29 cellular contexts compared by ENCODE assay signal in genomic region chr4:55830048-55830447, GRCh38. TPM values are rescaled to one million over a fixed set of nuclear protein-coding genes. Genes with fewer than 3 reads are reported as not detected.
"Had no signal": no experiment of that assay in that cellular context is flagged by ENCODE, and none has a peak within 500 bp of the region (broad histone marks: within the 10 kb centered on the region; RNA-seq: fewer than 3 reads in every experiment).

No MANE protein-coding gene starts in this region.

- H3K9me3 Mint-ChIP-seq: stimulated activated effector memory CD8-positive, alpha-beta T cell treated with anti-CD3 and anti-CD28 coated beads, Interleukin-12 subunit alpha, Interleukin-12 subunit beta, amount 100 ng/mL, for 72 hours; stimulated activated naive B cell treated with anti-CD40 and anti-IgM and Interleukin-4, amounts not matched to agents 10 μg/mL and 1 μg/mL and 100 μg/mL, for 72 hours; stimulated activated naive CD8-positive, alpha-beta T cell treated with anti-CD3 and anti-CD28 coated beads, Interleukin-15, amount 100 ng/mL, for 72 hours; stimulated activated naive CD8-positive, alpha-beta T cell treated with anti-CD3 and anti-CD28 coated beads, Interleukin-15, Interleukin-2, amounts not matched to agents 100 ng/mL and 50 ng/mL, for 24 hours; type B pancreatic cell had no signal

- H3K27ac Mint-ChIP-seq: stimulated activated effector memory CD8-positive, alpha-beta T cell treated with anti-CD3 and anti-CD28 coated beads, Interleukin-12 subunit alpha, Interleukin-12 subunit beta, amount 100 ng/mL, for 72 hours; stimulated activated memory B cell treated with anti-CD40 and anti-IgM and Interleukin-4, amounts not matched to agents 10 μg/mL and 1 μg/mL and 100 μg/mL, for 72 hours; stimulated activated naive B cell treated with anti-CD40 and anti-IgM and Interleukin-4, amounts not matched to agents 10 μg/mL and 1 μg/mL and 100 μg/mL, for 72 hours; stimulated activated naive CD8-positive, alpha-beta T cell treated with anti-CD3 and anti-CD28 coated beads, Interleukin-15, Interleukin-2, amounts not matched to agents 100 ng/mL and 50 ng/mL, for 24 hours; type B pancreatic cell had no signal

- ATAC-seq: stimulated activated effector memory CD8-positive, alpha-beta T cell treated with anti-CD3 and anti-CD28 coated beads, Interleukin-12 subunit alpha, Interleukin-12 subunit beta, amount 100 ng/mL, for 72 hours; stimulated activated memory B cell treated with anti-CD40 and anti-IgM and Interleukin-4, amounts not matched to agents 10 μg/mL and 1 μg/mL and 100 μg/mL, for 72 hours; stimulated activated naive B cell treated with anti-CD40 and anti-IgM and Interleukin-4, amounts not matched to agents 10 μg/mL and 1 μg/mL and 100 μg/mL, for 72 hours; stimulated activated naive CD8-positive, alpha-beta T cell treated with anti-CD3 and anti-CD28 coated beads, Interleukin-15, amount 100 ng/mL, for 72 hours; stimulated activated naive CD8-positive, alpha-beta T cell treated with anti-CD3 and anti-CD28 coated beads, Interleukin-15, Interleukin-2, amounts not matched to agents 100 U/mL and 50 U/mL, for 24 hours; upper lobe of right lung had no signal

- H3K36me3 Mint-ChIP-seq: stimulated activated effector memory CD8-positive, alpha-beta T cell treated with anti-CD3 and anti-CD28 coated beads, Interleukin-12 subunit alpha, Interleukin-12 subunit beta, amount 100 ng/mL, for 72 hours; stimulated activated memory B cell treated with anti-CD40 and anti-IgM and Interleukin-4, amounts not matched to agents 10 μg/mL and 1 μg/mL and 100 μg/mL, for 72 hours; stimulated activated naive B cell treated with anti-CD40 and anti-IgM and Interleukin-4, amounts not matched to agents 10 μg/mL and 1 μg/mL and 100 μg/mL, for 72 hours; type B pancreatic cell had no signal

- H3K27me3 ChIP-seq: testis, thyroid gland, upper lobe of left lung, uterus, vagina had no signal

- H3K27ac ChIP-seq: stomach, suprapubic skin, testis, thoracic aorta, thyroid gland, tibial artery, tibial nerve, transverse colon, upper lobe of left lung, upper lobe of right lung, uterus, vagina had no signal

- DNase-seq: stimulated activated CD4-positive, alpha-beta T cell treated with anti-CD3 and anti-CD28 coated beads, Interleukin-2, amount 100 ng/mL, for 48 hours; stimulated activated CD4-positive, alpha-beta T cell treated with anti-CD3 and anti-CD28 coated beads, Interleukin-4, amount 100 ng/mL, for 1 hour; stimulated activated CD4-positive, alpha-beta T cell treated with anti-CD3 and anti-CD28 coated beads, Interleukin-4, amount 100 ng/mL, for 24 hours; stimulated activated CD4-positive, alpha-beta T cell treated with anti-CD3 and anti-CD28 coated beads, Interleukin-4, amount 100 ng/mL, for 4 hours; stimulated activated CD8-positive, alpha-beta memory T cell treated with anti-CD3 and anti-CD28 coated beads, Interleukin-4, amount 100 ng/mL, for 48 hours; stimulated activated naive B cell treated with anti-CD40 and anti-IgM and Interleukin-4, amounts not matched to agents 10 μg/mL and 1 μg/mL and 100 μg/mL, for 72 hours; stimulated activated naive CD4-positive, alpha-beta T cell; stimulated activated naive CD4-positive, alpha-beta T cell treated with Interleukin-2 at 50 U/mL for 16 hours; stimulated activated naive CD8-positive, alpha-beta T cell treated with anti-CD3 and anti-CD28 coated beads, Interleukin-15, amount 100 ng/mL, for 72 hours; stimulated activated naive CD8-positive, alpha-beta T cell treated with anti-CD3 and anti-CD28 coated beads, Interleukin-15, Interleukin-2, amounts not matched to agents 100 U/mL and 50 U/mL, for 24 hours; stomach; substantia nigra; testis; thyroid gland; tibial artery; transverse colon; trophoblast cell; upper lobe of left lung; upper lobe of right lung; uterus had no signal

- H3K9me3 ChIP-seq: stomach, suprapubic skin, testis, thoracic aorta, thyroid gland, tibial artery, tibial nerve, transverse colon, upper lobe of left lung, upper lobe of right lung, uterus, vagina had no signal

- H3K4me1 Mint-ChIP-seq: stimulated activated effector memory CD8-positive, alpha-beta T cell treated with anti-CD3 and anti-CD28 coated beads, Interleukin-12 subunit alpha, Interleukin-12 subunit beta, amount 100 ng/mL, for 72 hours; stimulated activated memory B cell treated with anti-CD40 and anti-IgM and Interleukin-4, amounts not matched to agents 10 μg/mL and 1 μg/mL and 100 μg/mL, for 72 hours; stimulated activated naive B cell treated with anti-CD40 and anti-IgM and Interleukin-4, amounts not matched to agents 10 μg/mL and 1 μg/mL and 100 μg/mL, for 72 hours; stimulated activated naive CD8-positive, alpha-beta T cell treated with anti-CD3 and anti-CD28 coated beads, Interleukin-15, amount 100 ng/mL, for 72 hours had no signal

- H3K4me3 ChIP-seq: stomach, suprapubic skin, testis, thoracic aorta, thyroid gland, tibial artery, tibial nerve, transverse colon, upper lobe of left lung, upper lobe of right lung, uterus, vagina had no signal

- H3K4me1 ChIP-seq: stomach, suprapubic skin, testis, thyroid gland, tibial artery, tibial nerve, transverse colon, upper lobe of left lung, upper lobe of right lung, uterus, vagina had no signal

- H3K4me3 Mint-ChIP-seq: stimulated activated effector memory CD8-positive, alpha-beta T cell treated with anti-CD3 and anti-CD28 coated beads, Interleukin-12 subunit alpha, Interleukin-12 subunit beta, amount 100 ng/mL, for 72 hours; stimulated activated memory B cell treated with anti-CD40 and anti-IgM and Interleukin-4, amounts not matched to agents 10 μg/mL and 1 μg/mL and 100 μg/mL, for 72 hours; stimulated activated naive B cell treated with anti-CD40 and anti-IgM and Interleukin-4, amounts not matched to agents 10 μg/mL and 1 μg/mL and 100 μg/mL, for 72 hours; stimulated activated naive CD8-positive, alpha-beta T cell treated with anti-CD3 and anti-CD28 coated beads, Interleukin-15, amount 100 ng/mL, for 72 hours; stimulated activated naive CD8-positive, alpha-beta T cell treated with anti-CD3 and anti-CD28 coated beads, Interleukin-15, Interleukin-2, amounts not matched to agents 100 ng/mL and 50 ng/mL, for 24 hours; type B pancreatic cell had no signal

- H3K36me3 ChIP-seq: stomach, suprapubic skin, thoracic aorta, thyroid gland, tibial artery, tibial nerve, transverse colon, upper lobe of left lung, upper lobe of right lung, uterus, vagina had no signal

RNA-seq across cellular contexts. Expression of gene EXOC1L, which starts 10.5 kb away (rescaled TPM):
- polyA plus RNA-seq: stomach, thymus had no signal
